ENCODE assay signal across 8 cellular contexts in the genomic region with DNA sequence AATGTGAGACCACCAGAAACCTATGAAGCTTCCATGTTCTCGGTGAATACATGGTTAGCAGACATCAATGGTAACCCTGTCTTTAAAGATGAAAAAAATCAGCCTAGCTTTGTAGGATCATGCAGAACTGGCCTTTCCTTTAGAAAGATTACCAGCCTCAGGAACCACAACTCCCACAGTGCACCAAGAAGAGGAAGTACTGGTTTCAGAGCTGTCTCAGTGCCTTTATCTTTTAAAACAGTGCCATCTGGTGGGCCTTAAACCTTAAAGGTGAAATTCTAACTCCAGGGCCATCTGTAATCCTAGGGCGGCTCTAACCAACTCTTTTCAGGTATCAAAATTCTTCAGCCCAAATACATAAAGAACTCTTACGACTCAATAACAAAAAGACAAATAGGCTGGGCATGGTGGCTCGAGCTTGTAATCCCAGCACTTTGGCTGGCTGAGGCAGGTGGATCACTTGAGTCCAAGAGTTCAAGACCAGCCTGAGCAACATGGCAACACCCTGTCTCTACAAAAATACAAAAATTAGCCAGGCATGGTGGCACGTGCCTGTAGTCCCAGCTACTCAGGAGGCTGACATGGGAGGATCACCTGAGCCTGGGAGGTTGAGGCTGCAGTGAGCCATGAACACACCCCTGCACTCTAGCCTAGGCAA. TPM values are rescaled to one million over a fixed set of nuclear protein-coding genes. Genes with fewer than 3 reads are reported as not detected.
A peak's percentile ranks its signal among the peaks of the same experiment; 100 is the strongest.
DNase-seq lines count a peak whose midpoint lies in the region; ATAC-seq, FAIRE-seq and TF ChIP-seq lines count a peak whose summit lies in the region.

No MANE protein-coding gene starts in this region.

- peaks cover 0 to 16% (median 11%) of the 10 kb centered on the region in 4 donors for H3K4me1 ChIP-seq in tibial artery

- DNase-seq in AML-193 (lab: John Stamatoyannopoulos, UW) (peak; percentile 62 to 76), NCI-H345 treated with DMSO at 0.1 percent for 48 hours (lab: John Stamatoyannopoulos, UW; ENCODE audit: unreplicated experiment) (peak; percentile 42), mesenteric fat pad (ENCODE audit: low spot score) (peak; percentile 18), tibial artery (peak in 1 of 2 donors; percentile 48)

- H3K9me3 ChIP-seq in tibial artery: no peaks in the 10 kb centered on the region

- ATAC-seq in GM18858 (IDR thresholded peaks at IDR 0.05; ENCODE audit: unreplicated experiment) (peak; percentile 53), HG03196 (IDR thresholded peaks at IDR 0.05; ENCODE audit: unreplicated experiment) (peak; percentile 49)

- peak; percentile 70 for FAIRE-seq in endometrium (lab: Jason Lieb, UNC)

- TF ChIP-seq CTCF in WI38 (IDR thresholded peaks at IDR 0.05; ENCODE audit: low read depth, low read length) (peak; percentile 32), tibial artery (IDR thresholded peaks at IDR 0.05) (peak; percentile 45 to 67)

- no peaks in the 10 kb centered on the region for H3K36me3 ChIP-seq in tibial artery

- no peak overlapping the region for H3K4me3 ChIP-seq in WI38 (ENCODE audit: low read depth, low read length)
- H3K4me3 ChIP-seq in tibial artery: no peak overlapping the region

- intact Hi-C loops in tibial artery (cut with DNase I; ENCODE audit: low total_unique reads): loop anchor here (2.0 kb wide), 1 partner anchor 59 kb away; no protein-coding TSS in a partner anchor

- H3K27ac ChIP-seq in tibial artery: no peak overlapping the region

- no peaks in the 10 kb centered on the region for H3K27me3 ChIP-seq in tibial artery

RNA-seq across cellular contexts. Expression of gene ATPAF2, which starts 5.4 kb away (rescaled TPM):
- total RNA-seq in mesenteric fat pad: 20.8 TPM

RNA-seq across cellular contexts. Expression of gene GID4, which starts 5.6 kb away (rescaled TPM):
- 17.4 TPM for total RNA-seq in mesenteric fat pad

RNA-seq across cellular contexts. Expression of gene DRG2, which starts 54.2 kb away (rescaled TPM):
- total RNA-seq in mesenteric fat pad: 36.3 TPM
